Comparison of ENCODE assay signal across 5 cellular contexts in genomic region chr1:16856201-16856600, GRCh38. TPM values are rescaled to one million over a fixed set of nuclear protein-coding genes. Genes with fewer than 3 reads are reported as not detected.
DNase-seq lines count a peak whose midpoint lies in the region; TF ChIP-seq lines count a peak whose summit lies in the region.
"Not testable (repeated sequence)": the region's sequence is repeated elsewhere in the genome, so short reads cannot be mapped to it uniquely, and the experiment has no call there.

No MANE protein-coding gene starts in this region.

- not testable (repeated sequence) for H3K9me3 ChIP-seq in Karpas-422 (ENCODE audit: low read length)

- DNase-seq in Karpas-422 (peak; percentile 27), brain microvascular endothelial cell (peak; percentile 12), fibroblast of pulmonary artery (ENCODE audit: low read depth) (peak; percentile 16), iris pigment epithelial cell (ENCODE audit: low read depth) (peak; percentile 49)
- DNase-seq in activated CD4-positive, alpha-beta T cell treated with anti-CD3 and anti-CD28 coated beads, Interleukin-2, amount 10 ng/mL, durations not matched to agents 24 days and 14 days: peak; percentile 31

- H4K20me1 ChIP-seq in Karpas-422 (ENCODE audit: insufficient read depth, low read depth, low read length): not testable (repeated sequence)

- not testable (repeated sequence) for H3K4me2 ChIP-seq in Karpas-422 (ENCODE audit: low read depth, low read length, poor library complexity, severe bottlenecking)

- intact Hi-C loops in activated CD4-positive, alpha-beta T cell treated with anti-CD3 and anti-CD28 coated beads, Interleukin-2, amount 10 ng/mL, durations not matched to agents 24 days and 14 days (cut with micrococcal nuclease): not testable (repeated sequence)

- not testable (repeated sequence) for H3K4me1 ChIP-seq in Karpas-422 (ENCODE audit: low read length)

- H3K36me3 ChIP-seq in Karpas-422 (ENCODE audit: insufficient read depth, low read length); brain microvascular endothelial cell (replicated peaks): not testable (repeated sequence)

- H3K79me2 ChIP-seq in Karpas-422 (ENCODE audit: low read length): not testable (repeated sequence)

- H3K9me2 ChIP-seq in Karpas-422 (replicated peaks; ENCODE audit: insufficient read depth, low read length): not testable (repeated sequence)

- not testable (repeated sequence) for H3K27me3 ChIP-seq in Karpas-422 (ENCODE audit: low read length); brain microvascular endothelial cell (replicated peaks)

- not testable (repeated sequence) for TF ChIP-seq CTCF in brain microvascular endothelial cell (IDR thresholded peaks at IDR 0.05; ENCODE audit: low read depth, low read length, missing control alignments); fibroblast of pulmonary artery (IDR thresholded peaks at IDR 0.05; ENCODE audit: low read length, missing control alignments)

- H3K27ac Mint-ChIP-seq in activated CD4-positive, alpha-beta T cell treated with anti-CD3 and anti-CD28 coated beads, Interleukin-2, amount 10 ng/mL, durations not matched to agents 24 days and 14 days: not testable (repeated sequence)

- H3K27ac ChIP-seq in Karpas-422 (ENCODE audit: low read length); brain microvascular endothelial cell: not testable (repeated sequence)

- not testable (repeated sequence) for H3K9me3 Mint-ChIP-seq in activated CD4-positive, alpha-beta T cell treated with anti-CD3 and anti-CD28 coated beads, Interleukin-2, amount 10 ng/mL, durations not matched to agents 24 days and 14 days

- H3K4me1 Mint-ChIP-seq in activated CD4-positive, alpha-beta T cell treated with anti-CD3 and anti-CD28 coated beads, Interleukin-2, amount 10 ng/mL, durations not matched to agents 24 days and 14 days: not testable (repeated sequence)

- in situ Hi-C loops in brain microvascular endothelial cell (cut with HindIII; ENCODE audit: low pct_ligation_motif_present, low sequenced_read_pairs): not testable (repeated sequence)

- not testable (repeated sequence) for H3K36me3 Mint-ChIP-seq in activated CD4-positive, alpha-beta T cell treated with anti-CD3 and anti-CD28 coated beads, Interleukin-2, amount 10 ng/mL, durations not matched to agents 24 days and 14 days (ENCODE audit: low read depth)

- not testable (repeated sequence) for H3K9ac ChIP-seq in Karpas-422 (ENCODE audit: low read length)

- not testable (repeated sequence) for H3K4me3 Mint-ChIP-seq in activated CD4-positive, alpha-beta T cell treated with anti-CD3 and anti-CD28 coated beads, Interleukin-2, amount 10 ng/mL, durations not matched to agents 24 days and 14 days

- not testable (repeated sequence) for H3K4me3 ChIP-seq in Karpas-422 (ENCODE audit: low read length); brain microvascular endothelial cell (ENCODE audit: low read depth, low read length); fibroblast of pulmonary artery (replicated peaks; ENCODE audit: low read depth, low read length)

- H2AFZ ChIP-seq in Karpas-422 (ENCODE audit: low read length): not testable (repeated sequence)

- H3K27me3 Mint-ChIP-seq in activated CD4-positive, alpha-beta T cell treated with anti-CD3 and anti-CD28 coated beads, Interleukin-2, amount 10 ng/mL, durations not matched to agents 24 days and 14 days: not testable (repeated sequence)

RNA-seq across cellular contexts. Expression of gene RNU1-2, which starts 39.6 kb away (rescaled TPM):
- total RNA-seq in Karpas-422 (2014; rRNA removed; shearing (Covaris generic); ENCODE audit: low replicate concordance): under 0.01 TPM in 2 replicates
- 1,962 and 2,189 TPM in 2 replicates for total RNA-seq in activated CD4-positive, alpha-beta T cell treated with anti-CD3 and anti-CD28 coated beads, Interleukin-2, amount 10 ng/mL, durations not matched to agents 24 days and 14 days

Comparison
In these comparisons a context has a peak if more than half of its experiments do, and no peak if none do; other contexts are left out.
1. RNA of gene RNU1-2, which starts 39.6 kb away (total RNA-seq): 1,962 to 2,189 TPM in activated CD4-positive, alpha-beta T cell treated with anti-CD3 and anti-CD28 coated beads, Interleukin-2, amount 10 ng/mL, durations not matched to agents 24 days and 14 days; under 0.01 TPM in Karpas-422; every median in the first group is over 1,000 times any median in the second.
2. Peak in every context shown above with its lines, with median percentiles within 50 percentile points of each other: DNase-seq.